Comparison of ENCODE assay signal across 23 cellular contexts in genomic region chr20:52461602-52462001, GRCh38.
"Had no signal": no experiment of that assay in that cellular context is flagged by ENCODE, and none has a peak within 500 bp of the region (broad histone marks: within the 10 kb centered on the region; RNA-seq: fewer than 3 reads in every experiment).

No MANE protein-coding gene starts in this region.

- H3K4me1 ChIP-seq: esophagus squamous epithelium, left ventricle myocardium inferior, lower lobe of right lung, right atrium auricular region, suprapubic skin, thyroid gland, upper lobe of left lung, vagina had no signal

- H3K27ac ChIP-seq: esophagus squamous epithelium, hepatocyte, left ventricle myocardium inferior, lower lobe of right lung, neutrophil, ovary, right atrium auricular region, suprapubic skin, thyroid gland, upper lobe of left lung, vagina had no signal

- H3K36me3 ChIP-seq: esophagus squamous epithelium, left ventricle myocardium inferior, lower lobe of right lung, neutrophil, ovary, right atrium auricular region, suprapubic skin, thyroid gland, upper lobe of left lung, vagina had no signal

- H3K79me2 ChIP-seq: hepatocyte had no signal

- DNase-seq: dermis blood vessel endothelial cell; esophagus squamous epithelium; foreskin fibroblast; head of caudate nucleus; kidney; left cardiac atrium; left ventricle myocardium inferior; lower lobe of right lung; midbrain; ovary; small intestine; stimulated activated CD4-positive, alpha-beta T cell treated with anti-CD3 and anti-CD28 coated beads, Interleukin-12 subunit alpha, Interleukin-12 subunit beta, amount 100 ng/mL, for 4 hours; stimulated activated CD8-positive, alpha-beta memory T cell treated with anti-CD3 and anti-CD28 coated beads, Interleukin-4, amount 100 ng/mL, for 48 hours; stimulated activated naive CD8-positive, alpha-beta T cell treated with anti-CD3 and anti-CD28 coated beads, Interleukin-15, Interleukin-2, amounts not matched to agents 100 U/mL and 50 U/mL, for 24 hours; thyroid gland; upper lobe of left lung had no signal

- H2AFZ ChIP-seq: hepatocyte had no signal

- H3K4me3 ChIP-seq: esophagus squamous epithelium, hepatocyte, left ventricle myocardium inferior, lower lobe of right lung, ovary, right atrium auricular region, suprapubic skin, thyroid gland, upper lobe of left lung, vagina had no signal

- H3K9me3 ChIP-seq: esophagus squamous epithelium, lower lobe of right lung, neutrophil, ovary, suprapubic skin, thyroid gland, upper lobe of left lung, vagina had no signal

- H3K4me2 ChIP-seq: hepatocyte had no signal

- ATAC-seq: left cardiac atrium; lower lobe of right lung; natural killer cell treated with Interleukin-12 subunit alpha and Interleukin-12 subunit beta and Interleukin-15 and Interleukin-18, amount 100 ng/mL, for 72 hours; stimulated activated effector memory CD8-positive, alpha-beta T cell treated with anti-CD3 and anti-CD28 coated beads, Interleukin-12 subunit alpha, Interleukin-12 subunit beta, amount 100 ng/mL, for 72 hours; stimulated activated naive CD8-positive, alpha-beta T cell treated with anti-CD3 and anti-CD28 coated beads, Interleukin-15, Interleukin-2, amounts not matched to agents 100 U/mL and 50 U/mL, for 24 hours had no signal

- H3K27me3 ChIP-seq: hepatocyte, neutrophil, ovary, right atrium auricular region, thyroid gland, upper lobe of left lung, vagina had no signal
